Comparison of ENCODE assay signal across 8 cellular contexts in the genomic region with DNA sequence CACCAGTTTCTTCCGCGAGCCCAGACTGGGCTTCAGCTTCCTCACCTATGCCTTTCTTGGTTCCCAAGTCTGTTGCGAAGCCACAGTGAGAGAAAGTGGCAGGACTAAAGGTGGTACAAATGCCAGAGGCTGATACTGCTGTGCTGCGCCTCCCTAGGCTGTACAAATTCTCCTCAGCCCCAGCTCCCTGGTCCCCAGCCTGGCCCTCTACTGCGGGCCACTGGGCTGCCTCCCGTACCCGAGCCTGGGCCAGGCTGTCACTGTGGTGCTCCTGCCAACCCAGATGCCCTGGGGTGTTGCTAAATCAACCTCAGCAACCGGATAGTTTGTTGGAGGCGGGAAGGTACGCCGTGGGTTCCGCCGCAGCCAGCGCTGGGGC. TPM values are rescaled to one million over a fixed set of nuclear protein-coding genes. Genes with fewer than 3 reads are reported as not detected.
DNase-seq lines count a peak whose midpoint lies in the region; ATAC-seq and TF ChIP-seq lines count a peak whose summit lies in the region.

No MANE protein-coding gene starts in this region.

- peaks cover 10% of the 10 kb centered on the region; the same call in 1 of the 2 replicates for H3K36me3 ChIP-seq in OCI-LY7 (ENCODE audit: insufficient read depth, low read length)
- H3K36me3 ChIP-seq in esophagus squamous epithelium = peaks cover 0 to 18% (median 0%) of the 10 kb centered on the region in 3 donors

- H3K4me3 ChIP-seq in AG10803 (ENCODE audit: low read length) (peak overlapping the region; percentile 66), OCI-LY7 (ENCODE audit: low read depth, low read length, poor library complexity, severe bottlenecking) (peak overlapping the region; percentile 95), esophagus squamous epithelium (peak overlapping the region; percentile 65 to 99 (median 83)), skin epidermis (peak overlapping the region; percentile 55 to 96 (median 87))

- 0 out of 2 replicates have a peak, but pooled peaks cover 9% of the 10 kb centered on the region for H3K79me2 ChIP-seq in OCI-LY7 (ENCODE audit: insufficient read depth, low read depth, low read length)

- no peaks in the 10 kb centered on the region for H3K9me2 ChIP-seq in OCI-LY7 (ENCODE audit: insufficient read depth, low read length)

- CTCF ChIA-PET in OCI-LY7 (lab: Charles Lee; ENCODE audit: unreplicated experiment) = interaction anchor here (2.6 kb wide), 1 partner anchor 11 kb away, joined by 8 read pairs; no protein-coding TSS in a partner anchor

- WGBS in esophagus squamous epithelium, 2 donors = 0 to 11% methylated on average over 2 to 4 of the region's 14 CpGs

- no peaks in the 10 kb centered on the region for H4K20me1 ChIP-seq in OCI-LY7 (ENCODE audit: insufficient read depth, low read length)

- H3K4me2 ChIP-seq in OCI-LY7 (ENCODE audit: low read length) = peak overlapping the region; percentile 94

- H2AFZ ChIP-seq in OCI-LY7 (ENCODE audit: low read length) = peak overlapping the region; percentile 79; the same call in 1 of the 2 replicates

- no peak for TF ChIP-seq CTCF in AG10803 (conservative IDR thresholded peaks at IDR 0.05; ENCODE audit: low read length)
- no peak for TF ChIP-seq CTCF in OCI-LY7 (conservative IDR thresholded peaks at IDR 0.05; ENCODE audit: low read length)
- no peak for TF ChIP-seq CTCF in esophagus squamous epithelium (IDR thresholded peaks at IDR 0.05)

- no peak for TF ChIP-seq POLR2A in esophagus squamous epithelium (IDR thresholded peaks at IDR 0.05)

- H3K4me1 ChIP-seq in OCI-LY7 (ENCODE audit: insufficient read depth, low read length, poor library complexity, severe bottlenecking) (peaks cover 36% of the 10 kb centered on the region), esophagus squamous epithelium (peaks cover 42 to 66% (median 45%) of the 10 kb centered on the region in 3 donors)

- in situ Hi-C loops in ACHN (cut with HindIII; ENCODE audit: low pct_ligation_motif_present, low pct_unique_long_range_greater_than_20kb, low sequenced_read_pairs) = no loop called here

- H3K9me3 ChIP-seq in OCI-LY7 (ENCODE audit: low read length) (no peaks in the 10 kb centered on the region), esophagus squamous epithelium (no peaks in the 10 kb centered on the region)

- no TSS peak for BruUV-seq in OCI-LY7 (replicated peaks; lab: Mats Ljungman, UMichigan)

- H3K27me3 ChIP-seq in esophagus squamous epithelium = no peaks in the 10 kb centered on the region

- intact Hi-C loops in OCI-LY7 (cut with micrococcal nuclease; ENCODE audit: unreplicated experiment) (loop anchor here (2.0 kb wide), 1 partner anchor 286 kb away; the partner anchor contains the start of gene MANF), esophagus squamous epithelium (cut with DNase I) (no loop called here)

- peak; percentile 20 for ATAC-seq in GM21423 (IDR thresholded peaks at IDR 0.05; ENCODE audit: unreplicated experiment)

- H3K27ac ChIP-seq in OCI-LY7 (ENCODE audit: low read depth, low read length, poor library complexity, severe bottlenecking) = peak overlapping the region; percentile 72
- H3K27ac ChIP-seq in esophagus squamous epithelium = peak overlapping the region; percentile 90 to 98 (median 94)
- peak overlapping the region in 20 of 21 experiments; percentile 62 to 97 (median 94) for H3K27ac ChIP-seq in skin epidermis

- POLR2A ChIA-PET in OCI-LY7 (lab: Charles Lee) = interaction anchor here (0.5 to 2.5 kb wide), 3 partner anchors 11 to 170 kb away, joined by 4 to 25 read pairs (median 5); partner anchors contain the start of gene DCAF1

- DNase-seq in AG10803 (ENCODE audit: low read depth) (no peak), OCI-LY7 (ENCODE audit: low spot score) (no peak), esophagus squamous epithelium (lab: John Stamatoyannopoulos, UW) (no peak), DMS 273 (lab: John Stamatoyannopoulos, UW; ENCODE audit: unreplicated experiment) (no peak), SHP77 (lab: John Stamatoyannopoulos, UW) (no peak), ACHN (no peak)

RNA-seq across cellular contexts. Expression of gene TEX264, which starts 0.4 kb away (rescaled TPM):
- total RNA-seq in OCI-LY7 (2014; rRNA removed; shearing (Covaris generic)) = 42.4 and 50.3 TPM in 2 replicates
- 42.7 and 45.6 TPM in 2 replicates for total RNA-seq in OCI-LY7 (2022)
- 10 to 100 TPM; 39.9 to 65.0 (median 57.3) TPM for total RNA-seq in esophagus squamous epithelium

RNA-seq across cellular contexts. Expression of gene GRM2, which starts 36.2 kb away (rescaled TPM):
- 0.06 and 0.28 TPM in 2 replicates for total RNA-seq in OCI-LY7 (2014; rRNA removed; shearing (Covaris generic))
- 0.11 and 0.29 TPM in 2 replicates for total RNA-seq in OCI-LY7 (2022)
- total RNA-seq in esophagus squamous epithelium = under 1 TPM in 3 of 4 donors, not detected in 1; 0.04 to 0.57 (median 0.53) TPM
